ENCODE assay signal across 15 cellular contexts in genomic region chr15:47473857-47474256, GRCh38.
A peak's percentile ranks its signal among the peaks of the same experiment; 100 is the strongest.
DNase-seq lines count a peak whose midpoint lies in the region; ATAC-seq and TF ChIP-seq lines count a peak whose summit lies in the region.
"Had no signal": no experiment of that assay in that cellular context is flagged by ENCODE, and none has a peak within 500 bp of the region (broad histone marks: within the 10 kb centered on the region; RNA-seq: fewer than 3 reads in every experiment).

No MANE protein-coding gene starts in this region.

- no peak overlapping the region for H3K27ac ChIP-seq in substantia nigra (ENCODE audit: low read depth, low read length, poor library complexity, severe bottlenecking)
- H3K27ac ChIP-seq: suprapubic skin had no signal

- no peak overlapping the region for H3K4me3 ChIP-seq in fibroblast of the aortic adventitia (ENCODE audit: low read depth, low read length)
- H3K4me3 ChIP-seq: esophagus muscularis mucosa, suprapubic skin had no signal

- no peak for TF ChIP-seq CTCF in fibroblast of the aortic adventitia (IDR thresholded peaks at IDR 0.05; ENCODE audit: insufficient read depth, low read length)

- DNase-seq in anterior cingulate cortex (lab: John Stamatoyannopoulos, UW), result peak in 45 of 58 donors; percentile 3 to 80 (median 33)
- peak; percentile 95 for DNase-seq in fibroblast of the aortic adventitia (ENCODE audit: low read depth)
- DNase-seq in midbrain (lab: John Stamatoyannopoulos, UW), result peak; percentile 63
- DNase-seq in substantia nigra (lab: John Stamatoyannopoulos, UW), result peak in 30 of 49 donors; percentile 1 to 60 (median 19)
- DNase-seq in HK-2 (ENCODE audit: unreplicated experiment), result no peak
- no peak for DNase-seq in activated CD4-positive, alpha-beta T cell treated with anti-CD3 and anti-CD28 coated beads, Interleukin-2, amount 50 U/mL, for 1 hour
- no peak for DNase-seq in LoVo (ENCODE audit: low spot score)
- DNase-seq: activated CD4-positive, alpha-beta T cell treated with anti-CD3 and anti-CD28 coated beads for 48 hours; CD8-positive, alpha-beta T cell; occipital lobe; OCI-M1 had no signal

- ATAC-seq in HG03280 (IDR thresholded peaks at IDR 0.05; ENCODE audit: unreplicated experiment), result no peak
- ATAC-seq: activated T-helper 17 cell treated with anti-CD3 and anti-CD28 coated beads, Interleukin-2, amount 50 U/mL, for 72 hours; CD8-positive, alpha-beta T cell had no signal

Comparison
In these comparisons a context has a peak if more than half of its experiments do, and no peak if none do; other contexts are left out.
1. DNase-seq: peak in anterior cingulate cortex (45 of 58), fibroblast of the aortic adventitia (single experiment), midbrain (single experiment) and substantia nigra (30 of 49); none in HK-2 (single experiment), activated CD4-positive, alpha-beta T cell treated with anti-CD3 and anti-CD28 coated beads, Interleukin-2, amount 50 U/mL, for 1 hour (single experiment) and LoVo (single experiment).